Comparison of ENCODE assay signal across 17 cellular contexts in the genomic region with DNA sequence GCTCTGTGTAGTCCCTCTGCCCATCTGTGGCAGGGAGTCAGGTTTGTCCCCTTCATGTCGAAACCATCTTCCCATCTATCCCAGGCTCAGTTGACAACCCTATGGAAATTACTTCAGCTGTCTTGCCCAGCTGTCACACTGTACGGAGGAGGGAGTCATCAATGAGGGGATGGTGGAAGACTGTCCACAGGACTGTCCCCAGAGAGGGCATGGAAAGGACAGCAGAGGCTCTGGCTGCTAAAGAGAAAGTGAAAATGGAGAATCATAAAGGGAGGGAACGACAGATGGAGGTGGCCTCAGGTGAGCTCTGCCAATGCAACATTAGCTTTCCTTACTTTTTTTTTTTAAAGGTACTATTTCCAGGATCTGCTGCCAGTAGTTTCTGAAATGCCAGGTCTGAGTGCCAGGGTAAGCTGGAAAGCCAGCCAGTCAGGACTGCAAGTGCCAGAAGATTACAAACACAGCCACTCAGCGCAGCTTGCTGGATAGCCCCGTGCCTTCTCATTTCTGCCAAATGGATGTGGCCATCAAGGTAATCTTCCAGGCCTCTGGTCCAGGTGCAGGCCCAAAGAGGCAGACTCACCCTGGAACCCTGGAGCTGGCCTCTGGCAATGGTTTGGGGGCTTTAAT.
DNase-seq lines count a peak whose midpoint lies in the region; ATAC-seq and TF ChIP-seq lines count a peak whose summit lies in the region.
"Had no signal": no experiment of that assay in that cellular context is flagged by ENCODE, and none has a peak within 500 bp of the region (broad histone marks: within the 10 kb centered on the region; RNA-seq: fewer than 3 reads in every experiment).

No MANE protein-coding gene starts in this region.

- peaks cover 9% of the 10 kb centered on the region for H3K4me1 Mint-ChIP-seq in brain
- no peaks in the 10 kb centered on the region for H3K4me1 Mint-ChIP-seq in T-helper 2 cell treated with Interferon-gamma antibody and Interleukin-4, amounts not matched to agents 5 μg/mL and 100 μg/mL, for 36 hours (ENCODE audit: low read depth)
- H3K4me1 Mint-ChIP-seq: stimulated activated memory B cell treated with anti-CD40 and anti-IgM and Interleukin-4, amounts not matched to agents 10 μg/mL and 1 μg/mL and 100 μg/mL, for 72 hours had no signal

- H3K27ac ChIP-seq in right lobe of liver (no peak overlapping the region), stomach smooth muscle (ENCODE audit: low read length) (peak overlapping the region; percentile 31)
- H3K27ac ChIP-seq: 22Rv1 had no signal

- peaks cover 16% of the 10 kb centered on the region for H3K27me3 Mint-ChIP-seq in brain
- H3K27me3 Mint-ChIP-seq in T-helper 2 cell treated with Interferon-gamma antibody and Interleukin-4, amounts not matched to agents 5 μg/mL and 100 μg/mL, for 36 hours (ENCODE audit: low read depth), result peaks cover 8% of the 10 kb centered on the region
- H3K27me3 Mint-ChIP-seq: stimulated activated memory B cell treated with anti-CD40 and anti-IgM and Interleukin-4, amounts not matched to agents 10 μg/mL and 1 μg/mL and 100 μg/mL, for 72 hours had no signal

- no peak overlapping the region for H3K4me3 ChIP-seq in right lobe of liver
- peak overlapping the region; percentile 17 to 52 for H3K4me3 ChIP-seq in stomach smooth muscle (ENCODE audit: low read length in 2 of 2)

- ATAC-seq in right lobe of liver, result peak; percentile 84 to 96 (median 92)
- ATAC-seq in GM21526 (IDR thresholded peaks at IDR 0.05; ENCODE audit: low FRiP score, unreplicated experiment), result no peak
- ATAC-seq: stimulated activated memory B cell treated with anti-CD40 and anti-IgM and Interleukin-4, amounts not matched to agents 10 μg/mL and 1 μg/mL and 100 μg/mL, for 72 hours had no signal

- peak overlapping the region in 4 of 5 experiments; percentile 13 to 73 (median 45) for H3K27ac Mint-ChIP-seq in brain
- no peak overlapping the region for H3K27ac Mint-ChIP-seq in T-helper 2 cell treated with Interferon-gamma antibody and Interleukin-4, amounts not matched to agents 5 μg/mL and 100 μg/mL, for 36 hours
- H3K27ac Mint-ChIP-seq: stimulated activated memory B cell treated with anti-CD40 and anti-IgM and Interleukin-4, amounts not matched to agents 10 μg/mL and 1 μg/mL and 100 μg/mL, for 72 hours had no signal

- intact Hi-C loops in right lobe of liver (cut with DNase I), result no loop called here

- H3K9ac ChIP-seq in stomach smooth muscle (ENCODE audit: low read length in 2 of 2), result no peak overlapping the region

- 54% methylated on average over 5 of the region's 5 CpGs for WGBS in right lobe of liver (ENCODE audit: insufficient coverage, low coverage, low lambda C conversion rate, missing lambda C conversion rate)

- peak; percentile 30 for DNase-seq in NCI-H2196 (lab: John Stamatoyannopoulos, UW; ENCODE audit: unreplicated experiment)
- no peak for DNase-seq in NCI-H2196 treated with DMSO at 0.1 percent for 48 hours (lab: John Stamatoyannopoulos, UW; ENCODE audit: unreplicated experiment)
- peak; percentile 33 to 76 (median 62) for DNase-seq in right lobe of liver
- no peak for DNase-seq in T-helper 2 cell treated with Interferon-gamma antibody and Interleukin-4, amounts not matched to agents 5 μg/mL and 100 μg/mL, for 36 hours (ENCODE audit: low spot score)
- no peak for DNase-seq in Ammon's horn (ENCODE audit: low spot score)
- DNase-seq: activated CD4-positive, alpha-beta T cell treated with anti-CD3 and anti-CD28 coated beads for 1 hour; GDM1; KG1; NCI-H1105; NCI-H226; trophoblast cell had no signal

- H3K9me3 ChIP-seq in right lobe of liver, result no peaks in the 10 kb centered on the region
- H3K9me3 ChIP-seq in stomach smooth muscle (ENCODE audit: control insufficient read depth in 2 of 2, low read length in 2 of 2), result no peaks in the 10 kb centered on the region

- H3K27me3 ChIP-seq in right lobe of liver, result no peaks in the 10 kb centered on the region
- no peaks in the 10 kb centered on the region for H3K27me3 ChIP-seq in stomach smooth muscle (ENCODE audit: control insufficient read depth in 1 of 2, insufficient read depth in 2 of 2, low read length in 2 of 2)

- peaks cover 0 to 9% (median 0%) of the 10 kb centered on the region in 5 experiments for H3K9me3 Mint-ChIP-seq in brain
- no peaks in the 10 kb centered on the region for H3K9me3 Mint-ChIP-seq in T-helper 2 cell treated with Interferon-gamma antibody and Interleukin-4, amounts not matched to agents 5 μg/mL and 100 μg/mL, for 36 hours
- H3K9me3 Mint-ChIP-seq: central memory CD8-positive, alpha-beta T cell had no signal

- peaks cover 0 to 3% (median 0%) of the 10 kb centered on the region in 4 donors for H3K4me1 ChIP-seq in right lobe of liver
- peaks cover 6% of the 10 kb centered on the region for H3K4me1 ChIP-seq in stomach smooth muscle (ENCODE audit: control insufficient read depth, insufficient read depth, low read length)

- TF ChIP-seq CTCF in brain (conservative IDR thresholded peaks at IDR 0.05) (no peak), right lobe of liver (IDR thresholded peaks at IDR 0.05) (no peak)

- H3K36me3 Mint-ChIP-seq in brain, result no peaks in the 10 kb centered on the region
- no peaks in the 10 kb centered on the region for H3K36me3 Mint-ChIP-seq in T-helper 2 cell treated with Interferon-gamma antibody and Interleukin-4, amounts not matched to agents 5 μg/mL and 100 μg/mL, for 36 hours (ENCODE audit: low read depth)
- H3K36me3 Mint-ChIP-seq: stimulated activated memory B cell treated with anti-CD40 and anti-IgM and Interleukin-4, amounts not matched to agents 10 μg/mL and 1 μg/mL and 100 μg/mL, for 72 hours had no signal

- H3K36me3 ChIP-seq in right lobe of liver, result no peaks in the 10 kb centered on the region
- H3K36me3 ChIP-seq in stomach smooth muscle (ENCODE audit: control insufficient read depth in 2 of 2, insufficient read depth in 2 of 2, low read length in 2 of 2), result no peaks in the 10 kb centered on the region

- TF ChIP-seq POLR2A in right lobe of liver (IDR thresholded peaks at IDR 0.05), result no peak

- H3K4me3 Mint-ChIP-seq in brain, result peak overlapping the region in 1 of 5 experiments; percentile 3
- no peak overlapping the region for H3K4me3 Mint-ChIP-seq in T-helper 2 cell treated with Interferon-gamma antibody and Interleukin-4, amounts not matched to agents 5 μg/mL and 100 μg/mL, for 36 hours
- H3K4me3 Mint-ChIP-seq: central memory CD8-positive, alpha-beta T cell; stimulated activated memory B cell treated with anti-CD40 and anti-IgM and Interleukin-4, amounts not matched to agents 10 μg/mL and 1 μg/mL and 100 μg/mL, for 72 hours had no signal

Comparison
In these comparisons a context has a peak if more than half of its experiments do, and no peak if none do; other contexts are left out.
1. DNase-seq: peak in NCI-H2196 (single experiment) and right lobe of liver (3 of 3); none in NCI-H2196 treated with DMSO at 0.1 percent for 48 hours (single experiment), T-helper 2 cell treated with Interferon-gamma antibody and Interleukin-4, amounts not matched to agents 5 μg/mL and 100 μg/mL, for 36 hours (single experiment) and Ammon's horn (single experiment).
2. H3K4me3 ChIP-seq: peak in stomach smooth muscle (2 of 2); none in right lobe of liver (0 of 3).